22 cellular contexts compared by ENCODE assay signal in the genomic region with DNA sequence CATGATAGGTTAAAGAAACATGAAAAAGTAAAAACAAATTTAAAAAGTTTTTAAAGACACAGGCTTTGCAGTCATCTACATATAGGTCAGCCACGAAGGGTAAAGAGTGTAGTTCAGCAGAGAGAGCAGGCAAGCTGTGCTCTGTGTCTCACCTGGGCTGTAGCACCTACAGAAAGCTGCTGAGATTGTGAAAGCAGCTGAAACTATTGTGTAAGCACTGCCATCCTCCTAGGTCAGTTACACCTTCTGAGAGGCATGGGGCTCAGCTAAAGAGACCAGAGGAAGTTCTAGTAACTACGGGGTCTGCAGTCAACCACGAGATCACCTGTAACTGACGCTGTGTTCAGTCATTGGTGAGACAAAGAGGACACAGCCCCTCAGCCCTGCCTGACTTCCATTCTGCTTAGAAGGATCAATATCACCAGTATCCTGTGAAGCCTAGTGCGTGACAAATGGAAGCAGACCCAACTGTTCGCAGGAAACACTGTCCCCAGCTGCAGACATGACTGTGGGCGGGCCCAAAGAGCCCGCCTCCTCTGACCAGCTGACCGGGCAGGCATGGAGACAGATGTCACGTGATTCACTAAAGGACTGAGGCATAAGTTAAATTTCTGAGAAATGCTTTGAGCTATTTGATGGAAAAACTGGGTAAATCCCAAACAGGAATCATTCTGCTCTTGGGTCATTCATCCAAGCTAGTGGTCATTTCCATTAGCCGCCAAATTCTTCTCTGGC.
DNase-seq lines count a peak whose midpoint lies in the region; ATAC-seq and TF ChIP-seq lines count a peak whose summit lies in the region.
"Had no signal": no experiment of that assay in that cellular context is flagged by ENCODE, and none has a peak within 500 bp of the region (broad histone marks: within the 10 kb centered on the region; RNA-seq: fewer than 3 reads in every experiment).

No MANE protein-coding gene starts in this region.

- no peak for ATAC-seq in WTC11
- ATAC-seq in left lobe of liver, result peak; percentile 75
- ATAC-seq in HG03469 (IDR thresholded peaks at IDR 0.05; ENCODE audit: unreplicated experiment), result no peak

- CTCF ChIA-PET in WTC11 (lab: Charles Lee), result interaction anchor here (0.6 to 5.2 kb wide), 2 partner anchors 12 to 202 kb away, joined by 4 to 79 read pairs; no protein-coding TSS in a partner anchor

- H3K27me3 Mint-ChIP-seq in WTC11 (ENCODE audit: low read depth), result no peaks in the 10 kb centered on the region
- H3K27me3 Mint-ChIP-seq: CD4-positive, alpha-beta T cell had no signal

- TF ChIP-seq RAD21 in Ishikawa (IDR thresholded peaks at IDR 0.05; ENCODE audit: low read depth), result no peak

- POLR2A ChIA-PET in WTC11 (lab: Charles Lee), result no interaction called here

- DNase-seq in WTC11 (ENCODE audit: low spot score) (no peak), left lobe of liver (ENCODE audit: low spot score) (no peak), retina (peak; percentile 18), HuH-7 (ENCODE audit: low spot score) (no peak)
- no peak for DNase-seq in activated naive CD4-positive, alpha-beta T cell treated with anti-CD3 and anti-CD28 coated beads, Interleukin-2, amount 50 U/mL, for 16 hours
- DNase-seq: AML-193; CD4-positive, alpha-beta T cell; COR-L47; DMS53; GOT3; HCEC 1CT; NCI-H1092; NCI-H1417 treated with DMSO at 0.1 percent for 48 hours; NCI-H187; NCI-H2107; NCI-H446; NCI-H526 treated with DMSO at 0.1 percent for 48 hours; Peyer's patch; SHP77 treated with DMSO at 0.1 percent for 48 hours had no signal

- no peak overlapping the region for H3K4me3 Mint-ChIP-seq in WTC11
- H3K4me3 Mint-ChIP-seq: CD4-positive, alpha-beta T cell; T-helper 1 cell treated with Interleukin-12 subunit alpha and Interleukin-12 subunit beta and Interleukin-4 antibody, amounts not matched to agents 30 μg/mL and 1 μg/mL, for 36 hours had no signal

- H3K9me3 Mint-ChIP-seq in WTC11, result no peaks in the 10 kb centered on the region
- H3K9me3 Mint-ChIP-seq: CD4-positive, alpha-beta T cell; T-helper 1 cell treated with Interleukin-12 subunit alpha and Interleukin-12 subunit beta and Interleukin-4 antibody, amounts not matched to agents 30 μg/mL and 1 μg/mL, for 36 hours had no signal

- H3K36me3 Mint-ChIP-seq in WTC11, result no peaks in the 10 kb centered on the region

- TF ChIP-seq CTCF in WTC11 (IDR thresholded peaks at IDR 0.05), result no peak

- no peak overlapping the region for H3K27ac Mint-ChIP-seq in WTC11
- H3K27ac Mint-ChIP-seq: CD4-positive, alpha-beta T cell; T-helper 1 cell treated with Interleukin-12 subunit alpha and Interleukin-12 subunit beta and Interleukin-4 antibody, amounts not matched to agents 30 μg/mL and 1 μg/mL, for 36 hours had no signal

- H3K4me1 Mint-ChIP-seq in WTC11, result peaks cover 11% of the 10 kb centered on the region

- TF ChIP-seq EP300 in Ishikawa (IDR thresholded peaks at IDR 0.05; ENCODE audit: borderline replicate concordance), result no peak

TF ChIP-seq in Ishikawa, 13 proteins besides CTCF, POLR2A, EP300 and RAD21:
- TF ChIP-seq, protein P1, sequence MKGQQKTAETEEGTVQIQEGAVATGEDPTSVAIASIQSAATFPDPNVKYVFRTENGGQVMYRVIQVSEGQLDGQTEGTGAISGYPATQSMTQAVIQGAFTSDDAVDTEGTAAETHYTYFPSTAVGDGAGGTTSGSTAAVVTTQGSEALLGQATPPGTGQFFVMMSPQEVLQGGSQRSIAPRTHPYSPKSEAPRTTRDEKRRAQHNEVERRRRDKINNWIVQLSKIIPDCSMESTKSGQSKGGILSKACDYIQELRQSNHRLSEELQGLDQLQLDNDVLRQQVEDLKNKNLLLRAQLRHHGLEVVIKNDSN (IDR thresholded peaks at IDR 0.05), result peak; percentile 46; the same call in 1 of the 2 replicates
- no peak for TF ChIP-seq YY1 (IDR thresholded peaks at IDR 0.05; ENCODE audit: low read depth)

TF ChIP-seq in WTC11, 78 proteins besides CTCF, POLR2A, EP300 and RAD21:
- TF ChIP-seq, protein P1 (CRISPR knock-in tag; IDR thresholded peaks at IDR 0.05), result peak; percentile 46; the same call in 1 of the 2 replicates
- TF ChIP-seq USF2 (CRISPR knock-in tag; IDR thresholded peaks at IDR 0.05) (peak; percentile 72), ZNF121 (CRISPR knock-in tag; IDR thresholded peaks at IDR 0.05) (no peak)
